ENCODE assay signal across 20 cellular contexts in genomic region chr3:153385343-153385742, GRCh38.
DNase-seq lines count a peak whose midpoint lies in the region; ATAC-seq and TF ChIP-seq lines count a peak whose summit lies in the region.
"Had no signal": no experiment of that assay in that cellular context is flagged by ENCODE, and none has a peak within 500 bp of the region (broad histone marks: within the 10 kb centered on the region; RNA-seq: fewer than 3 reads in every experiment).

No MANE protein-coding gene starts in this region.

- peak overlapping the region; percentile 4 for H3K27ac Mint-ChIP-seq in T-helper 17 cell
- peak overlapping the region in 3 of 10 donors; percentile 4 to 65 (median 36) for H3K27ac Mint-ChIP-seq in naive thymus-derived CD8-positive, alpha-beta T cell
- H3K27ac Mint-ChIP-seq: B cell; CD4-positive, alpha-beta T cell; CD8-positive, alpha-beta T cell had no signal

- intact Hi-C loops in PC-9 (cut with micrococcal nuclease; ENCODE audit: unreplicated experiment) (no loop called here), PC-3 (cut with micrococcal nuclease) (no loop called here)

- H3K9me3 ChIP-seq in PC-9 (ENCODE audit: insufficient read depth, low read depth) (no peaks in the 10 kb centered on the region), T-helper 17 cell (ENCODE audit: control insufficient read depth, low read length, poor library complexity, severe bottlenecking) (no peaks in the 10 kb centered on the region), PC-3 (ENCODE audit: low read length) (no peaks in the 10 kb centered on the region)
- H3K9me3 ChIP-seq: BLaER1 treated with 17β-estradiol and CSF1 and Interleukin-3, amounts not matched to agents 10 nM and 100 nM; Caco-2 had no signal

- no peak overlapping the region for H3K4me3 Mint-ChIP-seq in T-helper 17 cell
- H3K4me3 Mint-ChIP-seq in naive thymus-derived CD8-positive, alpha-beta T cell, result no peak overlapping the region
- H3K4me3 Mint-ChIP-seq: B cell; CD4-positive, alpha-beta T cell; CD8-positive, alpha-beta T cell had no signal

- peak overlapping the region; percentile 44; the same call in 1 of the 2 replicates for H2AFZ ChIP-seq in PC-9
- H2AFZ ChIP-seq in PC-3 (ENCODE audit: low read length), result no peak overlapping the region

- H3K27ac ChIP-seq in PC-9, result no peak overlapping the region
- H3K27ac ChIP-seq in PC-3 (ENCODE audit: low read length), result no peak overlapping the region
- H3K27ac ChIP-seq: BLaER1 treated with 17β-estradiol and CSF1 and Interleukin-3, amounts not matched to agents 10 nM and 100 nM; C4-2B had no signal

- H3K9me2 ChIP-seq in PC-9 (ENCODE audit: insufficient read depth) (no peaks in the 10 kb centered on the region; the same call in 1 of the 2 replicates), PC-3 (replicated peaks; ENCODE audit: low read length) (no peaks in the 10 kb centered on the region)

- H3K36me3 ChIP-seq in PC-9 (ENCODE audit: low read depth) (no peaks in the 10 kb centered on the region), PC-3 (ENCODE audit: low read depth, low read length) (no peaks in the 10 kb centered on the region)
- H3K36me3 ChIP-seq: BLaER1 treated with 17β-estradiol and CSF1 and Interleukin-3, amounts not matched to agents 10 nM and 100 nM had no signal

- H3K36me3 Mint-ChIP-seq in T-helper 17 cell (ENCODE audit: low read depth), result no peaks in the 10 kb centered on the region
- H3K36me3 Mint-ChIP-seq in naive thymus-derived CD8-positive, alpha-beta T cell, result no peaks in the 10 kb centered on the region
- H3K36me3 Mint-ChIP-seq: CD8-positive, alpha-beta T cell had no signal

- H3K27me3 ChIP-seq in PC-9 (ENCODE audit: insufficient read depth, low read depth), result no peaks in the 10 kb centered on the region
- H3K27me3 ChIP-seq in PC-3 (ENCODE audit: low read length), result no peaks in the 10 kb centered on the region
- H3K27me3 ChIP-seq: BLaER1 treated with 17β-estradiol and CSF1 and Interleukin-3, amounts not matched to agents 10 nM and 100 nM had no signal

- no peaks in the 10 kb centered on the region for H3K27me3 Mint-ChIP-seq in T-helper 17 cell
- no peaks in the 10 kb centered on the region for H3K27me3 Mint-ChIP-seq in naive thymus-derived CD8-positive, alpha-beta T cell
- H3K27me3 Mint-ChIP-seq: B cell; CD4-positive, alpha-beta T cell had no signal

- H4K20me1 ChIP-seq in PC-9 (ENCODE audit: insufficient read depth), result no peaks in the 10 kb centered on the region
- H4K20me1 ChIP-seq in PC-3 (ENCODE audit: low read length), result no peaks in the 10 kb centered on the region
- H4K20me1 ChIP-seq: BLaER1 treated with 17β-estradiol and CSF1 and Interleukin-3, amounts not matched to agents 10 nM and 100 nM had no signal

- POLR2A ChIA-PET in PC-9 (lab: Charles Lee; ENCODE audit: unreplicated experiment) (no interaction called here), PC-3 (lab: Charles Lee; ENCODE audit: unreplicated experiment) (no interaction called here)
- POLR2A ChIA-PET in naive thymus-derived CD8-positive, alpha-beta T cell (lab: Charles Lee), result interaction anchor here (0.5 to 1.0 kb wide), 2 partner anchors 220 to 338 kb away, joined by 3 to 5 read pairs; no protein-coding TSS in a partner anchor

- peaks cover 4% of the 10 kb centered on the region for H3K4me1 Mint-ChIP-seq in T-helper 17 cell
- peaks cover 0 to 15% (median 9%) of the 10 kb centered on the region in 4 donors for H3K4me1 Mint-ChIP-seq in naive thymus-derived CD8-positive, alpha-beta T cell
- H3K4me1 Mint-ChIP-seq: B cell had no signal

- H3K4me3 ChIP-seq in Jurkat, Clone E6-1 (ENCODE audit: low read length), result no peak overlapping the region
- H3K4me3 ChIP-seq in PC-9 (no peak overlapping the region), PC-3 (ENCODE audit: low read length) (no peak overlapping the region)
- H3K4me3 ChIP-seq: BLaER1 treated with 17β-estradiol and CSF1 and Interleukin-3, amounts not matched to agents 10 nM and 100 nM had no signal

- BruUV-seq in PC-9 (replicated peaks; lab: Mats Ljungman, UMichigan) (no TSS peak), PC-3 (replicated peaks; lab: Mats Ljungman, UMichigan) (no TSS peak)

- ATAC-seq in T-helper 17 cell (no peak), PC-3 (no peak)
- ATAC-seq in naive thymus-derived CD8-positive, alpha-beta T cell, result peak; percentile 44 to 74
- ATAC-seq: CD8-positive, alpha-beta T cell had no signal

- CTCF ChIA-PET in PC-9 (lab: Charles Lee) (no interaction called here), PC-3 (lab: Charles Lee) (no interaction called here)

- H3F3A ChIP-seq in PC-9 (ENCODE audit: insufficient read depth, low read depth) (no peaks in the 10 kb centered on the region), PC-3 (ENCODE audit: low read length, unreplicated experiment) (no peaks in the 10 kb centered on the region)

- no peak overlapping the region for H3K9ac ChIP-seq in PC-3 (ENCODE audit: low read length)
- H3K9ac ChIP-seq: BLaER1 treated with 17β-estradiol and CSF1 and Interleukin-3, amounts not matched to agents 10 nM and 100 nM had no signal

- H3K79me2 ChIP-seq in PC-9 (ENCODE audit: low read depth) (no peaks in the 10 kb centered on the region), PC-3 (ENCODE audit: low read length) (no peaks in the 10 kb centered on the region)

- H3K4me2 ChIP-seq in PC-9 (no peak overlapping the region), PC-3 (ENCODE audit: low read length) (no peak overlapping the region)
- H3K4me2 ChIP-seq: BLaER1 treated with 17β-estradiol and CSF1 and Interleukin-3, amounts not matched to agents 10 nM and 100 nM had no signal

- TF ChIP-seq CTCF in PC-9 (conservative IDR thresholded peaks at IDR 0.05) (no peak), PC-3 (conservative IDR thresholded peaks at IDR 0.05; ENCODE audit: low read depth, low read length) (no peak)

- peak; percentile 7 for DNase-seq in Jurkat, Clone E6-1 (ENCODE audit: low read depth, low spot score)
- DNase-seq in PC-9 (no peak), T-helper 17 cell (no peak), AG08395 (ENCODE audit: low spot score) (no peak), PC-3 (no peak), middle frontal gyrus (ENCODE audit: extremely low spot score, low spot score) (no peak), retina (no peak)
- DNase-seq in naive thymus-derived CD8-positive, alpha-beta T cell, result peak in 3 of 10 donors; percentile 3 to 44 (median 32)
- DNase-seq: 8988T; ACHN; AML-193; Caco-2; Calu3; CD4-positive, alpha-beta T cell; CD8-positive, alpha-beta T cell; DMS79 treated with DMSO at 0.1 percent for 48 hours; GF-D8 had no signal

- H3K4me1 ChIP-seq in PC-9 (replicated peaks; ENCODE audit: insufficient read depth), result no peaks in the 10 kb centered on the region
- H3K4me1 ChIP-seq in PC-3 (ENCODE audit: insufficient read depth, low read length), result no peaks in the 10 kb centered on the region
- H3K4me1 ChIP-seq: BLaER1 treated with 17β-estradiol and CSF1 and Interleukin-3, amounts not matched to agents 10 nM and 100 nM; Caco-2 had no signal

- no peaks in the 10 kb centered on the region for H3K9me3 Mint-ChIP-seq in naive thymus-derived CD8-positive, alpha-beta T cell
- H3K9me3 Mint-ChIP-seq: CD4-positive, alpha-beta T cell; CD8-positive, alpha-beta T cell had no signal

Comparison
In these comparisons a context has a peak if more than half of its experiments do, and no peak if none do; other contexts are left out.
1. ATAC-seq: peak in naive thymus-derived CD8-positive, alpha-beta T cell (2 of 2); none in T-helper 17 cell (single experiment) and PC-3 (single experiment).